8 cellular contexts compared by ENCODE assay signal in the genomic region with DNA sequence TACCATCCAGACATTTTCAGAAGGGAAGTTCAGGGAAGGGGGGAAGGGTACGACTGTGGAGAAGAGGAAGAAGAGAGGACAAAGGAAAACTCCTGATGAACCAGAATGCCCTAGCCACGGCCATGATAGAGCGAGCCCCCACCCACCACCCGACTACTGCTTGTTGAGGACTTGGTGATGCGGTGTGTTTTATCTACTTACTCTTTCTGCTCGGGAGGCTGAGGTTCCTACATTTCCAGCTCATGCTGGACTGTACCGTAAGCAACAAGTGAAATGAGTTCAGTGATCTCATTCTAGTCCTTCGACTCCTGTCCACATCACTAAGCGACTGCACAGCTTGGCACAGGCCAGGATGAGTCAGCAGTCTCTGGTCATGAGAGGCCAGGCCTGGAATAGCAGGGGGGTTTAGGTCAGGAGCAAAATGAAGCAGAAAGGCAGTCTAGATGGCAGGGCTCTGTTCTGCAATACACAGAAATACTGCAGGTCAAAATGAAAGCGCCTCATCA.
DNase-seq lines count a peak whose midpoint lies in the region; ATAC-seq, FAIRE-seq and TF ChIP-seq lines count a peak whose summit lies in the region.

No MANE protein-coding gene starts in this region.

- H3K9me3 Mint-ChIP-seq in activated T-cell treated with anti-CD3 and anti-CD28 coated beads, Interleukin-2, amount 50 U/mL, for 72 hours: no peaks in the 10 kb centered on the region
- H3K9me3 Mint-ChIP-seq in activated T-cell treated with anti-CD3 and anti-CD28 coated beads, Interleukin-2, amount 50 U/mL, for 4 hours: no peaks in the 10 kb centered on the region
- no peaks in the 10 kb centered on the region for H3K9me3 Mint-ChIP-seq in immature natural killer cell

- H3K36me3 ChIP-seq in K562 (ENCODE audit: control insufficient read depth, insufficient read depth, low read length) (no peaks in the 10 kb centered on the region), hepatocyte (replicated peaks; ENCODE audit: insufficient read depth, low read depth) (no peaks in the 10 kb centered on the region)

- TF ChIP-seq CTCF in K562 (IDR thresholded peaks at IDR 0.05 in 2 of 3, conservative IDR thresholded peaks at IDR 0.05 in 1 of 3; ENCODE audit: insufficient read depth in 2 of 3, low read depth in 1 of 3, low read length in 3 of 3): no peak
- TF ChIP-seq CTCF in hepatocyte (IDR thresholded peaks at IDR 0.05; ENCODE audit: poor library complexity): no peak

- H3K79me2 ChIP-seq in K562 (ENCODE audit: control insufficient read depth, insufficient read depth, low read length) (no peaks in the 10 kb centered on the region), hepatocyte (peaks cover 10% of the 10 kb centered on the region)

- no peaks in the 10 kb centered on the region for H3K4me1 ChIP-seq in K562 (replicated peaks in 1 of 2; ENCODE audit: control insufficient read depth in 2 of 2, insufficient read depth in 2 of 2, low read length in 2 of 2)
- H3K4me1 ChIP-seq in hepatocyte (ENCODE audit: insufficient read depth): peaks cover 18% of the 10 kb centered on the region

- no peak overlapping the region for H3K4me2 ChIP-seq in K562 (ENCODE audit: insufficient read depth, low read length)
- peak overlapping the region; percentile 59 for H3K4me2 ChIP-seq in hepatocyte

- H3K27ac ChIP-seq in K562 (ENCODE audit: extremely low read depth, low read depth, low read length) (no peak overlapping the region), hepatocyte (peak overlapping the region; percentile 94)

- H3K36me3 Mint-ChIP-seq in activated T-cell treated with anti-CD3 and anti-CD28 coated beads, Interleukin-2, amount 50 U/mL, for 72 hours (ENCODE audit: insufficient read depth in 2 of 2): peaks cover 0 to 2% of the 10 kb centered on the region in 2 donors
- peaks cover 26% of the 10 kb centered on the region for H3K36me3 Mint-ChIP-seq in activated T-cell treated with anti-CD3 and anti-CD28 coated beads, Interleukin-2, amount 50 U/mL, for 4 hours (ENCODE audit: insufficient read depth)
- peaks cover 0 to 7% (median 0%) of the 10 kb centered on the region in 3 donors for H3K36me3 Mint-ChIP-seq in immature natural killer cell

- no peak overlapping the region for H3K27ac Mint-ChIP-seq in activated T-cell treated with anti-CD3 and anti-CD28 coated beads, Interleukin-2, amount 50 U/mL, for 72 hours
- no peak overlapping the region for H3K27ac Mint-ChIP-seq in immature natural killer cell

- H2AFZ ChIP-seq in K562 (ENCODE audit: low read depth, low read length) (no peak overlapping the region), hepatocyte (no peak overlapping the region)

- in situ Hi-C loops in K562 (cut with MboI): no loop called here

- H3K27me3 Mint-ChIP-seq in activated T-cell treated with anti-CD3 and anti-CD28 coated beads, Interleukin-2, amount 50 U/mL, for 72 hours (ENCODE audit: low read depth): no peaks in the 10 kb centered on the region
- H3K27me3 Mint-ChIP-seq in activated T-cell treated with anti-CD3 and anti-CD28 coated beads, Interleukin-2, amount 50 U/mL, for 4 hours (ENCODE audit: low read depth): no peaks in the 10 kb centered on the region
- H3K27me3 Mint-ChIP-seq in immature natural killer cell (ENCODE audit: low read depth in 3 of 3): no peaks in the 10 kb centered on the region

- H3K4me3 ChIP-seq in K562 (no peak overlapping the region), hepatocyte (no peak overlapping the region)

- 4% methylated on average over 9 of the region's 10 CpGs for WGBS in K562 (ENCODE audit: insufficient coverage, low coverage, missing lambda C conversion rate)
- 64% methylated on average over 10 of the region's 10 CpGs for WGBS in hepatocyte (ENCODE audit: low lambda C conversion rate, missing lambda C conversion rate)

- CTCF ChIA-PET in K562 (lab: Yijun Ruan, JAX; ENCODE audit: low intra/inter-chr PET ratio): no interaction called here

- H4K20me1 ChIP-seq in K562 (replicated peaks; ENCODE audit: control insufficient read depth, insufficient read depth, low read length) (no peaks in the 10 kb centered on the region), hepatocyte (ENCODE audit: insufficient read depth, poor library complexity, severe bottlenecking) (no peaks in the 10 kb centered on the region)

- intact Hi-C loops in K562 (cut with micrococcal nuclease): no loop called here
- intact Hi-C loops in sciatic nerve (cut with DNase I): no loop called here

- H3K9me3 ChIP-seq in K562 (replicated peaks; ENCODE audit: control insufficient read depth, insufficient read depth, low read depth, low read length) (no peaks in the 10 kb centered on the region), hepatocyte (ENCODE audit: low read depth) (no peaks in the 10 kb centered on the region)

- TF ChIP-seq RAD21 in K562 (CRISPR knock-in tag; conservative IDR thresholded peaks at IDR 0.05 in 1 of 2, IDR thresholded peaks at IDR 0.05 in 1 of 2): no peak

- peak; percentile 41 to 65 for ATAC-seq in activated T-cell treated with anti-CD3 and anti-CD28 coated beads, Interleukin-2, amount 50 U/mL, for 72 hours (replicated peaks in 1 of 2)
- ATAC-seq in activated T-cell treated with anti-CD3 and anti-CD28 coated beads, Interleukin-2, amount 50 U/mL, for 4 hours: no peak
- peak; percentile 35; the same call in 1 of the 3 replicates for ATAC-seq in K562
- peak; percentile 95 for ATAC-seq in sciatic nerve

- no peaks in the 10 kb centered on the region for H3K9me2 ChIP-seq in hepatocyte (replicated peaks; ENCODE audit: insufficient read depth)

- H3K4me1 Mint-ChIP-seq in activated T-cell treated with anti-CD3 and anti-CD28 coated beads, Interleukin-2, amount 50 U/mL, for 72 hours (ENCODE audit: low read depth): peaks cover 17% of the 10 kb centered on the region
- H3K4me1 Mint-ChIP-seq in activated T-cell treated with anti-CD3 and anti-CD28 coated beads, Interleukin-2, amount 50 U/mL, for 4 hours (ENCODE audit: low read depth): no peaks in the 10 kb centered on the region
- H3K4me1 Mint-ChIP-seq in immature natural killer cell: peaks cover 0 to 2% of the 10 kb centered on the region in 2 donors

- no peak for DNase-seq in activated T-cell treated with anti-CD3 and anti-CD28 coated beads, Interleukin-2, amount 50 U/mL, for 72 hours
- DNase-seq in activated T-cell treated with anti-CD3 and anti-CD28 coated beads, Interleukin-2, amount 50 U/mL, for 4 hours: no peak
- DNase-seq in K562 (ENCODE audit: extremely low read depth in 1 of 4, low spot score in 3 of 4) (peak in 2 of 4 experiments; percentile 4 to 11), hepatocyte (ENCODE audit: low spot score) (peak; percentile 88), sciatic nerve (ENCODE audit: low spot score) (peak; percentile 90), NCI-H1930 (lab: John Stamatoyannopoulos, UW) (no peak), immature natural killer cell (no peak), Kasumi-1 (lab: John Stamatoyannopoulos, UW) (no peak)

- POLR2A ChIA-PET in K562 (lab: Yijun Ruan, JAX): no interaction called here

- no peak overlapping the region for H3K4me3 Mint-ChIP-seq in activated T-cell treated with anti-CD3 and anti-CD28 coated beads, Interleukin-2, amount 50 U/mL, for 72 hours
- no peak overlapping the region for H3K4me3 Mint-ChIP-seq in activated T-cell treated with anti-CD3 and anti-CD28 coated beads, Interleukin-2, amount 50 U/mL, for 4 hours
- no peak overlapping the region for H3K4me3 Mint-ChIP-seq in immature natural killer cell

- no peaks in the 10 kb centered on the region for H3K27me3 ChIP-seq in K562 (ENCODE audit: control insufficient read depth in 2 of 2, insufficient read depth in 2 of 2, low read length in 2 of 2)
- no peaks in the 10 kb centered on the region for H3K27me3 ChIP-seq in hepatocyte

- H3K9me1 ChIP-seq in K562 (ENCODE audit: control insufficient read depth, insufficient read depth, low read length): no peaks in the 10 kb centered on the region

- no peak for TF ChIP-seq POLR2A in K562 (conservative IDR thresholded peaks at IDR 0.05)

- no TSS peak for BruUV-seq in K562 (replicated peaks; lab: Mats Ljungman, UMichigan)

- H3K9ac ChIP-seq in K562 (ENCODE audit: insufficient read depth in 1 of 2, low read depth in 2 of 2, low read length in 2 of 2): no peak overlapping the region

- no peak for FAIRE-seq in K562 (lab: Jason Lieb, UNC)

- no peak for TF ChIP-seq EP300 in K562 (IDR thresholded peaks at IDR 0.05; ENCODE audit: low read length)

TF ChIP-seq in K562, 482 proteins besides CTCF, POLR2A, EP300 and RAD21 (continues in another document):
- no peak for TF ChIP-seq ZSCAN32 (CRISPR knock-in tag; IDR thresholded peaks at IDR 0.05)
- peak; percentile 20; the same call in 1 of the 2 replicates for TF ChIP-seq JUN (IDR thresholded peaks at IDR 0.05; ENCODE audit: borderline replicate concordance, low read depth, low read length)
- no peak for TF ChIP-seq JUN (CRISPR knock-in tag; IDR thresholded peaks at IDR 0.05; ENCODE audit: borderline replicate concordance)
- TF ChIP-seq C11orf30 (IDR thresholded peaks at IDR 0.05; ENCODE audit: low read depth): peak; percentile 69
- peak; percentile 53; the same call in 1 of the 2 replicates for TF ChIP-seq MAFF (IDR thresholded peaks at IDR 0.05; ENCODE audit: low read length)
- 0 out of 2 replicates have a peak, but pooled peaks have one; percentile 18 for TF ChIP-seq CREM (IDR thresholded peaks at IDR 0.05; ENCODE audit: low read depth)
- TF ChIP-seq, protein P1, sequence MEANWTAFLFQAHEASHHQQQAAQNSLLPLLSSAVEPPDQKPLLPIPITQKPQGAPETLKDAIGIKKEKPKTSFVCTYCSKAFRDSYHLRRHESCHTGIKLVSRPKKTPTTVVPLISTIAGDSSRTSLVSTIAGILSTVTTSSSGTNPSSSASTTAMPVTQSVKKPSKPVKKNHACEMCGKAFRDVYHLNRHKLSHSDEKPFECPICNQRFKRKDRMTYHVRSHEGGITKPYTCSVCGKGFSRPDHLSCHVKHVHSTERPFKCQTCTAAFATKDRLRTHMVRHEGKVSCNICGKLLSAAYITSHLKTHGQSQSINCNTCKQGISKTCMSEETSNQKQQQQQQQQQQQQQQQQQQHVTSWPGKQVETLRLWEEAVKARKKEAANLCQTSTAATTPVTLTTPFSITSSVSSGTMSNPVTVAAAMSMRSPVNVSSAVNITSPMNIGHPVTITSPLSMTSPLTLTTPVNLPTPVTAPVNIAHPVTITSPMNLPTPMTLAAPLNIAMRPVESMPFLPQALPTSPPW (CRISPR knock-in tag; IDR thresholded peaks at IDR 0.05): peak; percentile 21; the same call in 1 of the 2 replicates
- TF ChIP-seq PRPF4 (IDR thresholded peaks at IDR 0.05; ENCODE audit: insufficient read depth, low read depth, low read length, poor library complexity, severe bottlenecking): no peak
- TF ChIP-seq RUNX1 (IDR thresholded peaks at IDR 0.05; ENCODE audit: low read depth): no peak
- TF ChIP-seq MAFK (IDR thresholded peaks at IDR 0.05; ENCODE audit: low read length): peak; percentile 59; the same call in 1 of the 2 replicates

Comparison
In these comparisons a context has a peak if more than half of its experiments do, and no peak if none do; other contexts are left out.
1. ATAC-seq: peak in activated T-cell treated with anti-CD3 and anti-CD28 coated beads, Interleukin-2, amount 50 U/mL, for 72 hours (2 of 2), K562 (single experiment) and sciatic nerve (single experiment); none in activated T-cell treated with anti-CD3 and anti-CD28 coated beads, Interleukin-2, amount 50 U/mL, for 4 hours (0 of 2).
2. DNase-seq: peak in hepatocyte (single experiment) and sciatic nerve (single experiment); none in activated T-cell treated with anti-CD3 and anti-CD28 coated beads, Interleukin-2, amount 50 U/mL, for 72 hours (0 of 2), activated T-cell treated with anti-CD3 and anti-CD28 coated beads, Interleukin-2, amount 50 U/mL, for 4 hours (single experiment), NCI-H1930 (0 of 2), immature natural killer cell (0 of 3) and Kasumi-1 (0 of 2).